Comparison of ENCODE assay signal across 18 cellular contexts in the genomic region with DNA sequence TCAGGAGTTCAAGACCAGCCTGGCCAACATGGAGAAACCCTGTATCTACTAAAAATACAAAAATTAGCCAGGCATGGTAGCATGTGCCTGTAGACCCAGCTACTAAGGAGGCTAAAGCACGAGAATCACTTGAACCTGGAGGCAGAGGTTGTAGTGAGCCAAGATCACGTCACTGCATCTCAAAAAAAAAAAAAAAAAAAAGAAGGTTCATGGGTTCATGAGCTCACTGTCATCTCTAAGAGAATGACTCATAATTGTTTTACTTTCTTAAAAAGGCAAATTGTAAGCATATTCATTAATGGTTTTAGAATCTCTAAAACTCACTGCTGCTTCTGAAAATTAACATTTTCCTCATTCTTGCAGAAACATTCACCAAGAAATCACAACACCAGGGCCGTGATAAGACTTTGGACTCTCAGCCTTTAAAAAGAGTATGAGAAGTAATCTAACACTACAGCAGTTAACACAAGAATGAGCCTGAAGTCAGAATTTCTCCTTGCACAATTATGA.
DNase-seq lines count a peak whose midpoint lies in the region; TF ChIP-seq lines count a peak whose summit lies in the region.
"Had no signal": no experiment of that assay in that cellular context is flagged by ENCODE, and none has a peak within 500 bp of the region (broad histone marks: within the 10 kb centered on the region; RNA-seq: fewer than 3 reads in every experiment).

No MANE protein-coding gene starts in this region.

- H3K4me1 ChIP-seq in GM23248 (ENCODE audit: insufficient read depth) (0 out of 2 replicates have a peak, but pooled peaks cover 3% of the 10 kb centered on the region), Peyer's patch (no peaks in the 10 kb centered on the region)
- H3K4me1 ChIP-seq: SJCRH30 had no signal

- TF ChIP-seq POLR2A in Peyer's patch (IDR thresholded peaks at IDR 0.05): no peak

- 32 to 39% methylated on average over 3 of the region's 3 CpGs for WGBS in GM23248 (ENCODE audit: low coverage in 1 of 2, low lambda C conversion rate in 2 of 2, missing lambda C conversion rate in 2 of 2), 2 experiments

- peak; percentile 15 for DNase-seq in GM23248
- peak; percentile 40 for DNase-seq in brain microvascular endothelial cell
- peak; percentile 47 for DNase-seq in fibroblast of villous mesenchyme (ENCODE audit: low read depth)
- peak; percentile 6 for DNase-seq in non-pigmented ciliary epithelial cell (ENCODE audit: low read depth)
- DNase-seq in activated CD4-positive, CD25-positive, alpha-beta regulatory T cell treated with anti-CD3 and anti-CD28 coated beads, Interleukin-2, amount 50 U/mL, for 72 hours: no peak
- no peak for DNase-seq in LoVo (ENCODE audit: low spot score)
- DNase-seq in amniotic stem cell (lab: John Stamatoyannopoulos, UW): no peak
- no peak for DNase-seq in Peyer's patch
- DNase-seq: ACHN; CD4-positive, CD25-positive, alpha-beta regulatory T cell; DMS53; KBM-7; NCI-H1048; NCI-H146; NCI-H2081; NCI-H748 treated with DMSO at 0.1 percent for 48 hours; SJCRH30 had no signal

- H3K9me3 ChIP-seq in GM23248 (ENCODE audit: low read depth): peaks cover 7% of the 10 kb centered on the region
- no peaks in the 10 kb centered on the region for H3K9me3 ChIP-seq in Peyer's patch

- H2AFZ ChIP-seq in GM23248: no peak overlapping the region

- in situ Hi-C loops in GM23248 (cut with MboI): no loop called here
- in situ Hi-C loops in brain microvascular endothelial cell (cut with HindIII; ENCODE audit: low pct_ligation_motif_present, low sequenced_read_pairs): no loop called here

- no peaks in the 10 kb centered on the region for H3F3A ChIP-seq in GM23248 (ENCODE audit: insufficient read depth)

- H3K27me3 ChIP-seq in GM23248 (replicated peaks; ENCODE audit: insufficient read depth) (no peaks in the 10 kb centered on the region), brain microvascular endothelial cell (replicated peaks) (no peaks in the 10 kb centered on the region), Peyer's patch (no peaks in the 10 kb centered on the region)
- H3K27me3 ChIP-seq: SJCRH30 had no signal

- no peaks in the 10 kb centered on the region for H4K20me1 ChIP-seq in GM23248 (ENCODE audit: insufficient read depth)

- H3K4me2 ChIP-seq in GM23248 (ENCODE audit: unreplicated experiment): no peak overlapping the region

- no peak overlapping the region for H3K9ac ChIP-seq in GM23248

- TF ChIP-seq CTCF in brain microvascular endothelial cell (IDR thresholded peaks at IDR 0.05; ENCODE audit: low read depth, low read length, missing control alignments) (no peak), fibroblast of villous mesenchyme (IDR thresholded peaks at IDR 0.05; ENCODE audit: insufficient read depth, low read depth, low read length) (no peak), Peyer's patch (IDR thresholded peaks at IDR 0.05) (no peak)

- H3K36me3 ChIP-seq in GM23248 (ENCODE audit: low read depth) (no peaks in the 10 kb centered on the region), brain microvascular endothelial cell (replicated peaks) (no peaks in the 10 kb centered on the region), Peyer's patch (no peaks in the 10 kb centered on the region)
- H3K36me3 ChIP-seq: SJCRH30 had no signal

- H3K4me3 ChIP-seq in GM23248 (no peak overlapping the region), brain microvascular endothelial cell (ENCODE audit: low read depth, low read length) (no peak overlapping the region), fibroblast of villous mesenchyme (ENCODE audit: low read depth, low read length) (no peak overlapping the region), Peyer's patch (no peak overlapping the region)
- H3K4me3 ChIP-seq: SJCRH30 had no signal

- no peak overlapping the region for H3K27ac ChIP-seq in GM23248
- H3K27ac ChIP-seq in brain microvascular endothelial cell: peak overlapping the region; percentile 49
- H3K27ac ChIP-seq in Peyer's patch: no peak overlapping the region
- H3K27ac ChIP-seq: RWPE1, SJCRH30 had no signal

- H3K79me2 ChIP-seq in GM23248 (ENCODE audit: insufficient read depth): no peaks in the 10 kb centered on the region

- H3K9me2 ChIP-seq in GM23248 (ENCODE audit: insufficient read depth): no peaks in the 10 kb centered on the region

Comparison
In these comparisons a context has a peak if more than half of its experiments do, and no peak if none do; other contexts are left out.
1. DNase-seq: peak in GM23248 (single experiment), brain microvascular endothelial cell (single experiment), fibroblast of villous mesenchyme (single experiment) and non-pigmented ciliary epithelial cell (single experiment); none in activated CD4-positive, CD25-positive, alpha-beta regulatory T cell treated with anti-CD3 and anti-CD28 coated beads, Interleukin-2, amount 50 U/mL, for 72 hours (single experiment), LoVo (single experiment), amniotic stem cell (single experiment) and Peyer's patch (0 of 3).